12 cellular contexts compared by ENCODE assay signal in genomic region chr19:14112809-14113385, GRCh38. TPM values are rescaled to one million over a fixed set of nuclear protein-coding genes. Genes with fewer than 3 reads are reported as not detected.
DNase-seq lines count a peak whose midpoint lies in the region; ATAC-seq, FAIRE-seq and TF ChIP-seq lines count a peak whose summit lies in the region.
"Had no signal": no experiment of that assay in that cellular context is flagged by ENCODE, and none has a peak within 500 bp of the region (broad histone marks: within the 10 kb centered on the region; RNA-seq: fewer than 3 reads in every experiment).

No MANE protein-coding gene starts in this region.

- ATAC-seq in GM23338 (no peak), GM18858 (IDR thresholded peaks at IDR 0.05; ENCODE audit: unreplicated experiment) (no peak)
- ATAC-seq in CD8-positive, alpha-beta T cell, result no peak

- peak overlapping the region; percentile 63; the same call in 1 of the 2 replicates for H3K27ac ChIP-seq in GM23338 (ENCODE audit: low read depth)
- H3K27ac ChIP-seq in ascending aorta, result peak overlapping the region; percentile 85 to 90
- H3K27ac ChIP-seq in kidney (ENCODE audit: low read depth in 2 of 2, low read length in 2 of 2), result peak overlapping the region; percentile 78 to 80
- H3K27ac ChIP-seq in skeletal muscle tissue (ENCODE audit: low read depth, low read length), result peak overlapping the region; percentile 83
- no peak overlapping the region for H3K27ac ChIP-seq in CD8-positive, alpha-beta T cell (ENCODE audit: low read depth, low read length)

- H3K79me2 ChIP-seq in GM23338 (replicated peaks; ENCODE audit: insufficient read depth), result peaks cover 17% of the 10 kb centered on the region

- no peaks in the 10 kb centered on the region for H3K36me3 Mint-ChIP-seq in GM23338 (ENCODE audit: low read depth)
- H3K36me3 Mint-ChIP-seq in CD8-positive, alpha-beta T cell, result peaks cover 11% of the 10 kb centered on the region

- H3K27me3 ChIP-seq in GM23338 (ENCODE audit: insufficient read depth) (no peaks in the 10 kb centered on the region), ascending aorta (no peaks in the 10 kb centered on the region), skeletal muscle tissue (ENCODE audit: control insufficient read depth in 3 of 3, insufficient read depth in 3 of 3, low read length in 3 of 3) (no peaks in the 10 kb centered on the region)
- H3K27me3 ChIP-seq in CD8-positive, alpha-beta T cell (ENCODE audit: insufficient read depth, low read length), result no peaks in the 10 kb centered on the region

- H3K9ac ChIP-seq in kidney (ENCODE audit: low read length in 2 of 2), result peak overlapping the region in 1 of 2 donors; percentile 58
- peak overlapping the region; percentile 76 to 84 (median 77) for H3K9ac ChIP-seq in skeletal muscle tissue (ENCODE audit: low read depth in 1 of 3, low read length in 3 of 3)

- H3K27ac Mint-ChIP-seq in GM23338, result 0 out of 2 replicates have a peak overlapping the region, but pooled peaks have one; percentile 44
- no peak overlapping the region for H3K27ac Mint-ChIP-seq in CD8-positive, alpha-beta T cell
- H3K27ac Mint-ChIP-seq: T-helper 2 cell treated with Interferon-gamma antibody and Interleukin-4, amounts not matched to agents 5 μg/mL and 100 μg/mL, for 36 hours had no signal

- FAIRE-seq in kidney (lab: Jason Lieb, UNC) (no peak), H54 (lab: Jason Lieb, UNC) (no peak)
- FAIRE-seq: frontal cortex had no signal

- no peaks in the 10 kb centered on the region for H3K9me3 ChIP-seq in ascending aorta
- H3K9me3 ChIP-seq in kidney (ENCODE audit: control insufficient read depth in 1 of 2, low read length in 2 of 2), result no peaks in the 10 kb centered on the region
- no peaks in the 10 kb centered on the region for H3K9me3 ChIP-seq in skeletal muscle tissue (ENCODE audit: control insufficient read depth in 3 of 3, low read length in 3 of 3)
- no peaks in the 10 kb centered on the region for H3K9me3 ChIP-seq in CD8-positive, alpha-beta T cell (ENCODE audit: low read length)

- POLR2A ChIA-PET in CD8-positive, alpha-beta T cell (lab: Charles Lee), result interaction anchor here (0.6 kb wide), 1 partner anchor 197 kb away, joined by 3 read pairs; no protein-coding TSS in a partner anchor

- peaks cover 36% of the 10 kb centered on the region for H3K4me1 Mint-ChIP-seq in GM23338
- H3K4me1 Mint-ChIP-seq in CD8-positive, alpha-beta T cell (ENCODE audit: low read depth), result peaks cover 45% of the 10 kb centered on the region

- CTCF ChIA-PET in CD8-positive, alpha-beta T cell (lab: Charles Lee), result interaction anchor here (1.4 to 3.4 kb wide), 5 partner anchors 19 to 54 kb away, joined by 3 to 8 read pairs (median 6); partner anchors contain the start of gene ASF1B

- H3K4me2 ChIP-seq in GM23338, result peak overlapping the region; percentile 68

- peak overlapping the region; percentile 42; the same call in 1 of the 3 replicates for H3K4me3 Mint-ChIP-seq in GM23338
- no peak overlapping the region for H3K4me3 Mint-ChIP-seq in CD8-positive, alpha-beta T cell
- H3K4me3 Mint-ChIP-seq: T-helper 2 cell treated with Interferon-gamma antibody and Interleukin-4, amounts not matched to agents 5 μg/mL and 100 μg/mL, for 36 hours had no signal

- no peak for TF ChIP-seq POLR2A in H54 (IDR thresholded peaks at IDR 0.05; ENCODE audit: low read depth, low read length)

- TF ChIP-seq CTCF in GM23338 (conservative IDR thresholded peaks at IDR 0.05; ENCODE audit: low read depth in 2 of 2), result no peak
- TF ChIP-seq CTCF in ascending aorta (IDR thresholded peaks at IDR 0.05), result no peak
- TF ChIP-seq CTCF in kidney (IDR thresholded peaks at IDR 0.05; ENCODE audit: borderline replicate concordance, extremely low read depth, insufficient read depth), result no peak
- TF ChIP-seq CTCF in CD8-positive, alpha-beta T cell (IDR thresholded peaks at IDR 0.05), result no peak

- peak; percentile 57 for DNase-seq in GM23338 (ENCODE audit: low spot score)
- no peak for DNase-seq in ascending aorta (ENCODE audit: low spot score in 2 of 2)
- peak; percentile 84 for DNase-seq in kidney
- DNase-seq in RKO (ENCODE audit: low spot score), result no peak
- no peak for DNase-seq in H54 (ENCODE audit: insufficient read length, low spot score)
- no peak for DNase-seq in CD8-positive, alpha-beta T cell
- DNase-seq: activated effector memory CD4-positive, alpha-beta T cell treated with anti-CD3 and anti-CD28 coated beads, Interleukin-2, amount 50 U/mL, for 16 hours; NCI-H1694 had no signal

- H3K36me3 ChIP-seq in GM23338 (ENCODE audit: insufficient read depth) (no peaks in the 10 kb centered on the region), ascending aorta (no peaks in the 10 kb centered on the region), kidney (ENCODE audit: control insufficient read depth in 1 of 2, insufficient read depth in 2 of 2, low read length in 2 of 2) (peaks cover 0 to 2% of the 10 kb centered on the region in 2 donors), skeletal muscle tissue (ENCODE audit: control insufficient read depth in 3 of 3, insufficient read depth in 3 of 3, low read length in 3 of 3) (peaks cover 0 to 2% (median 0%) of the 10 kb centered on the region in 3 donors)
- H3K36me3 ChIP-seq in CD8-positive, alpha-beta T cell (ENCODE audit: insufficient read depth, low read length), result no peaks in the 10 kb centered on the region

- intact Hi-C loops in ascending aorta (cut with DNase I), result no loop called here
- intact Hi-C loops in kidney (cut with DNase I), result no loop called here
- intact Hi-C loops in CD8-positive, alpha-beta T cell (cut with DNase I, micrococcal nuclease), result no loop called here

- H3K9me3 Mint-ChIP-seq in GM23338, result no peaks in the 10 kb centered on the region; the same call in 2 of the 3 replicates
- H3K9me3 Mint-ChIP-seq in CD8-positive, alpha-beta T cell, result no peaks in the 10 kb centered on the region
- H3K9me3 Mint-ChIP-seq: T-helper 2 cell treated with Interferon-gamma antibody and Interleukin-4, amounts not matched to agents 5 μg/mL and 100 μg/mL, for 36 hours had no signal

- 0 out of 2 replicates have a peak overlapping the region, but pooled peaks have one; percentile 30 for H3K4me3 ChIP-seq in GM23338
- peak overlapping the region; percentile 41 to 54 for H3K4me3 ChIP-seq in ascending aorta
- peak overlapping the region in 1 of 2 donors; percentile 13 for H3K4me3 ChIP-seq in kidney (ENCODE audit: low read length in 2 of 2)
- H3K4me3 ChIP-seq in skeletal muscle tissue (ENCODE audit: low read length in 3 of 3), result peak overlapping the region; percentile 59 to 73 (median 63)
- no peak overlapping the region for H3K4me3 ChIP-seq in CD8-positive, alpha-beta T cell (ENCODE audit: low read depth, low read length)

- H3K4me1 ChIP-seq in GM23338 (ENCODE audit: insufficient read depth) (peaks cover 42% of the 10 kb centered on the region), ascending aorta (peaks cover 25 to 71% of the 10 kb centered on the region in 2 donors), kidney (ENCODE audit: control insufficient read depth in 1 of 2, insufficient read depth in 1 of 2, low read depth in 1 of 2, low read length in 2 of 2) (peaks cover 20 to 34% of the 10 kb centered on the region in 2 donors), skeletal muscle tissue (ENCODE audit: control insufficient read depth in 3 of 3, insufficient read depth in 3 of 3, low read length in 3 of 3) (peaks cover 63 to 74% (median 64%) of the 10 kb centered on the region in 3 donors)
- peaks cover 39% of the 10 kb centered on the region for H3K4me1 ChIP-seq in CD8-positive, alpha-beta T cell (ENCODE audit: insufficient read depth, low read length)

- H4K20me1 ChIP-seq in GM23338 (replicated peaks; ENCODE audit: insufficient read depth), result peaks cover 11% of the 10 kb centered on the region

- no peaks in the 10 kb centered on the region for H3K9me2 ChIP-seq in GM23338 (ENCODE audit: insufficient read depth)

- peaks cover 5% of the 10 kb centered on the region for H3K27me3 Mint-ChIP-seq in GM23338 (ENCODE audit: insufficient read depth, low read depth, poor library complexity)
- H3K27me3 Mint-ChIP-seq in CD8-positive, alpha-beta T cell (ENCODE audit: low read depth), result no peaks in the 10 kb centered on the region

- H3F3A ChIP-seq in GM23338 (replicated peaks; ENCODE audit: low read depth), result peaks cover 15% of the 10 kb centered on the region

- no peak overlapping the region for H2AFZ ChIP-seq in GM23338

TF ChIP-seq in GM23338, 12 proteins besides CTCF, POLR2A, EP300 and RAD21 (continues in another document):
- TF ChIP-seq NANOG (IDR thresholded peaks at IDR 0.05; ENCODE audit: borderline replicate concordance) (no peak), CREB1 (CRISPR knock-in tag; IDR thresholded peaks at IDR 0.05; ENCODE audit: low read depth) (no peak), POLR2AphosphoS5 (IDR thresholded peaks at IDR 0.05; ENCODE audit: low read depth) (no peak)

RNA-seq across cellular contexts. Expression of gene PRKACA, which starts 4.7 kb away (rescaled TPM):
- total RNA-seq in GM23338 (2014; rRNA removed; shearing (Covaris generic)), result 25.7 and 31.3 TPM in 2 replicates
- polyA plus RNA-seq in GM23338 (2016; fragmentation: Nextera tagmentation; extraction: Ambion mirVana), result 12.3 and 13.0 TPM in 2 replicates
- total RNA-seq in ascending aorta, result 92.6 TPM
- total RNA-seq in kidney, result 92.3 TPM
- polyA plus RNA-seq in kidney (ENCODE audit: insufficient read depth, low read depth, low replicate concordance), result 51.4 TPM
- total RNA-seq in skeletal muscle tissue, result 137 TPM
- 10 to 100 TPM; 37.0 to 40.8 TPM for total RNA-seq in CD8-positive, alpha-beta T cell

RNA-seq across cellular contexts. Expression of gene SAMD1, which starts 22.3 kb away (rescaled TPM):
- total RNA-seq in GM23338 (2014; rRNA removed; shearing (Covaris generic)), result 67.1 and 69.0 TPM in 2 replicates
- polyA plus RNA-seq in GM23338 (2016; fragmentation: Nextera tagmentation; extraction: Ambion mirVana) (32.2 and 38.1 TPM in 2 replicates), kidney (ENCODE audit: insufficient read depth, low read depth, low replicate concordance) (23.3 TPM)
- total RNA-seq in ascending aorta (9.4 TPM), kidney (28.3 TPM), skeletal muscle tissue (12.5 TPM)
- 10 to 100 TPM; 35.2 to 37.5 TPM for total RNA-seq in CD8-positive, alpha-beta T cell

RNA-seq across cellular contexts. Expression of gene ASF1B, which starts 23.5 kb away (rescaled TPM):
- total RNA-seq in GM23338 (2014; rRNA removed; shearing (Covaris generic)), result 33.3 and 37.1 TPM in 2 replicates
- polyA plus RNA-seq in GM23338 (2016; fragmentation: Nextera tagmentation; extraction: Ambion mirVana) (33.8 and 36.9 TPM in 2 replicates), kidney (ENCODE audit: insufficient read depth, low read depth, low replicate concordance) (0.49 TPM)
- total RNA-seq in ascending aorta (7.8 TPM), kidney (1.8 TPM), skeletal muscle tissue (3.7 TPM)
- 1 to 10 TPM in 1 of 2 experiments, under 1 TPM in 1; 0.60 to 1.6 TPM for total RNA-seq in CD8-positive, alpha-beta T cell

RNA-seq across cellular contexts. Expression of gene C19orf67, which starts 27.3 kb away (rescaled TPM):
- total RNA-seq in GM23338 (2014; rRNA removed; shearing (Covaris generic)), result not detected in 2 replicates
- polyA plus RNA-seq in GM23338 (2016; fragmentation: Nextera tagmentation; extraction: Ambion mirVana) (0.40 TPM in 1 of 2 replicates, not detected in the other), kidney (ENCODE audit: insufficient read depth, low read depth, low replicate concordance) (not detected)
- total RNA-seq in ascending aorta (not detected), kidney (not detected), skeletal muscle tissue (not detected)
- total RNA-seq in CD8-positive, alpha-beta T cell, result not detected
- total RNA-seq: frontal cortex had no signal

RNA-seq across cellular contexts. Expression of gene MISP3, which starts 40.3 kb away (rescaled TPM):
- 1.9 and 7.8 TPM in 2 replicates for total RNA-seq in GM23338 (2014; rRNA removed; shearing (Covaris generic))
- polyA plus RNA-seq in GM23338 (2016; fragmentation: Nextera tagmentation; extraction: Ambion mirVana), result 2.4 and 2.7 TPM in 2 replicates
- total RNA-seq in ascending aorta, result 6.0 TPM
- total RNA-seq in kidney, result 8.7 TPM
- polyA plus RNA-seq in kidney (ENCODE audit: insufficient read depth, low read depth, low replicate concordance), result 32.0 TPM
- total RNA-seq in skeletal muscle tissue, result not detected
- under 1 TPM; 0.25 to 0.41 TPM for total RNA-seq in CD8-positive, alpha-beta T cell

Comparison
In these comparisons a context has a peak if more than half of its experiments do, and no peak if none do; other contexts are left out.
1. DNase-seq: peak in GM23338 (single experiment) and kidney (single experiment); none in ascending aorta (0 of 2), RKO (single experiment), H54 (single experiment) and CD8-positive, alpha-beta T cell (0 of 7).